ENCODE assay signal across 12 cellular contexts in genomic region chr2:200575957-200576356, GRCh38. TPM values are rescaled to one million over a fixed set of nuclear protein-coding genes. Genes with fewer than 3 reads are reported as not detected.
A peak's percentile ranks its signal among the peaks of the same experiment; 100 is the strongest.
DNase-seq lines count a peak whose midpoint lies in the region; TF ChIP-seq lines count a peak whose summit lies in the region.
"Had no signal": no experiment of that assay in that cellular context is flagged by ENCODE, and none has a peak within 500 bp of the region (broad histone marks: within the 10 kb centered on the region; RNA-seq: fewer than 3 reads in every experiment).

No MANE protein-coding gene starts in this region.

- H3K4me1 Mint-ChIP-seq in MCF 10A (ENCODE audit: insufficient read depth, unreplicated experiment), result no peaks in the 10 kb centered on the region

- no peaks in the 10 kb centered on the region for H3K4me1 ChIP-seq in parathyroid adenoma

- no peaks in the 10 kb centered on the region for H3K9me3 Mint-ChIP-seq in MCF 10A (ENCODE audit: unreplicated experiment)
- H3K9me3 Mint-ChIP-seq: stimulated activated naive CD8-positive, alpha-beta T cell treated with anti-CD3 and anti-CD28 coated beads, Interleukin-15, amount 100 ng/mL, for 72 hours had no signal

- H3K27ac ChIP-seq in parathyroid adenoma, result no peak overlapping the region

- H3K4me3 ChIP-seq in parathyroid adenoma (ENCODE audit: low read depth, low read length), result no peak overlapping the region

- H3K4me3 Mint-ChIP-seq in MCF 10A (ENCODE audit: unreplicated experiment), result no peak overlapping the region
- H3K4me3 Mint-ChIP-seq: IgD-negative memory B cell; stimulated activated naive CD8-positive, alpha-beta T cell treated with anti-CD3 and anti-CD28 coated beads, Interleukin-15, amount 100 ng/mL, for 72 hours had no signal

- no peaks in the 10 kb centered on the region for H3K27me3 Mint-ChIP-seq in MCF 10A (ENCODE audit: insufficient read depth, unreplicated experiment)
- H3K27me3 Mint-ChIP-seq: IgD-negative memory B cell; stimulated activated naive CD8-positive, alpha-beta T cell treated with anti-CD3 and anti-CD28 coated beads, Interleukin-15, amount 100 ng/mL, for 72 hours had no signal

- H3K9me3 ChIP-seq in parathyroid adenoma (ENCODE audit: control insufficient read depth, low read length), result no peaks in the 10 kb centered on the region

- H3K79me2 ChIP-seq in parathyroid adenoma, result no peaks in the 10 kb centered on the region

- no TSS peak for BruUV-seq in MCF 10A (replicated peaks; lab: Mats Ljungman, UMichigan)

- no peak overlapping the region for H3K27ac Mint-ChIP-seq in MCF 10A (ENCODE audit: low read depth, unreplicated experiment)
- H3K27ac Mint-ChIP-seq: stimulated activated naive CD8-positive, alpha-beta T cell treated with anti-CD3 and anti-CD28 coated beads, Interleukin-15, amount 100 ng/mL, for 72 hours had no signal

- DNase-seq in DMS 273 (lab: John Stamatoyannopoulos, UW; ENCODE audit: unreplicated experiment) (peak; percentile 16), DMS 273 treated with DMSO at 0.1 percent for 48 hours (lab: John Stamatoyannopoulos, UW) (no peak), MCF 10A (ENCODE audit: unreplicated experiment) (peak; percentile 26), NCI-H2081 (lab: John Stamatoyannopoulos, UW) (no peak), medulla oblongata (ENCODE audit: extremely low spot score) (no peak)
- no peak for DNase-seq in effector CD4-positive, alpha-beta T cell
- DNase-seq: 8988T; nucleus accumbens; stimulated activated naive CD8-positive, alpha-beta T cell treated with anti-CD3 and anti-CD28 coated beads, Interleukin-15, amount 100 ng/mL, for 72 hours had no signal

- H3K27me3 ChIP-seq in parathyroid adenoma (ENCODE audit: control insufficient read depth, insufficient read depth, low read length), result no peaks in the 10 kb centered on the region

- no peaks in the 10 kb centered on the region for H3K36me3 ChIP-seq in parathyroid adenoma (ENCODE audit: control insufficient read depth, insufficient read depth, low read length)

- H3K4me2 ChIP-seq in parathyroid adenoma (ENCODE audit: low read length), result no peak overlapping the region

- intact Hi-C loops in MCF 10A (cut with micrococcal nuclease), result loop anchor here (1.0 to 10.0 kb wide), 3 partner anchors 99 to 603 kb away; no protein-coding TSS in a partner anchor

- H2AFZ ChIP-seq in parathyroid adenoma, result no peak overlapping the region

- POLR2A ChIA-PET in MCF 10A (lab: Yijun Ruan, JAX), result no interaction called here

- TF ChIP-seq CTCF in LNCAP (IDR thresholded peaks at IDR 0.05) (peak; percentile 50; the same call in 1 of the 2 replicates), MCF 10A (IDR thresholded peaks at IDR 0.05; ENCODE audit: unreplicated experiment) (no peak), parathyroid adenoma (IDR thresholded peaks at IDR 0.05) (peak; percentile 49)

- CTCF ChIA-PET in MCF 10A (lab: Yijun Ruan, JAX), result interaction anchor here (0.6 to 1.9 kb wide), 13 partner anchors 41 to 616 kb away, joined by 3 to 23 read pairs (median 5); no protein-coding TSS in a partner anchor

- peaks cover 16% of the 10 kb centered on the region for H3K36me3 Mint-ChIP-seq in MCF 10A (ENCODE audit: insufficient read depth, unreplicated experiment)
- H3K36me3 Mint-ChIP-seq: IgD-negative memory B cell had no signal

- no peak overlapping the region for H3K9ac ChIP-seq in parathyroid adenoma

RNA-seq across cellular contexts. Expression of gene AOX1, which starts 9.9 kb away (rescaled TPM):
- total RNA-seq in MCF 10A (2022), result 54.0 and 76.6 TPM in 2 replicates

RNA-seq across cellular contexts. Expression of gene SGO2, which starts 50.0 kb away (rescaled TPM):
- 9.5 and 14.2 TPM in 2 replicates for total RNA-seq in MCF 10A (2022)

Comparison
In these comparisons a context has a peak if more than half of its experiments do, and no peak if none do; other contexts are left out.
1. DNase-seq: peak in DMS 273 (single experiment) and MCF 10A (single experiment); none in DMS 273 treated with DMSO at 0.1 percent for 48 hours (single experiment), NCI-H2081 (0 of 2), effector CD4-positive, alpha-beta T cell (single experiment) and medulla oblongata (single experiment).